Comparison of ENCODE assay signal across 24 cellular contexts in the genomic region with DNA sequence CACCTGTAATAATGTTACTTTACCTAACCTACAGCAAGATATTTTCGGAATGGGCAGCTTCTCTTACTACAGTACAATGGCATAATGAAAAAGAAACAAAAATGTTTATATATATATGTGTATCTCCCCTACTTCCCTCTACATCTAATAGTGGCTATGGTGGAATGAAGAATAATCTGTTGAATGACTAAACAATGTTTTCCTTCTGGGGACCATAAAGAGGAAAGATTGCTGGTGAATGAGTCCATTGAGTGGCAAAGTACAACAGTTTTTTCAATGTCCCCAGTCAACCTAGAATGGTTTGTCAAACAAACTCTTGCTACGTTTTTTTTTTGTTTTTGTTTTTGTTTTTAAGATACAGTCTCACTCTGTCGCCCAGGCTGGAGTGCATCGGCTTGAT.
"Had no signal": no experiment of that assay in that cellular context is flagged by ENCODE, and none has a peak within 500 bp of the region (broad histone marks: within the 10 kb centered on the region; RNA-seq: fewer than 3 reads in every experiment).

No MANE protein-coding gene starts in this region.

- H3K9me3 ChIP-seq: colonic mucosa, esophagus muscularis mucosa, esophagus squamous epithelium, gastrocnemius medialis, gastroesophageal sphincter, heart left ventricle, heart right ventricle had no signal

- DNase-seq: colonic mucosa; cortex of kidney; dermis blood vessel endothelial cell; dorsolateral prefrontal cortex; effector CD4-positive, alpha-beta T cell; effector CD8-positive, alpha-beta T cell; effector memory CD4-positive, alpha-beta T cell; effector memory CD8-positive, alpha-beta T cell; endodermal cell; erythroblast; esophagus squamous epithelium; foreskin fibroblast; foreskin keratinocyte; foreskin melanocyte; gastrocnemius medialis; glutamatergic neuron; head of caudate nucleus; heart left ventricle; heart right ventricle had no signal

- H3K27me3 ChIP-seq: colonic mucosa, dorsolateral prefrontal cortex, esophagus muscularis mucosa, esophagus squamous epithelium, foreskin keratinocyte, gastrocnemius medialis, gastroesophageal sphincter, heart left ventricle, heart right ventricle had no signal

- ATAC-seq: effector memory CD8-positive, alpha-beta T cell; esophagus mucosa; foreskin keratinocyte; gastrocnemius medialis; gastroesophageal sphincter; heart left ventricle; heart right ventricle had no signal

- H3K4me1 ChIP-seq: colonic mucosa, esophagus muscularis mucosa, esophagus squamous epithelium, foreskin keratinocyte, gastrocnemius medialis, gastroesophageal sphincter, heart left ventricle, heart right ventricle had no signal

- H3K4me3 ChIP-seq: colonic mucosa, coronary artery, dorsolateral prefrontal cortex, esophagus muscularis mucosa, esophagus squamous epithelium, gastrocnemius medialis, gastroesophageal sphincter, heart left ventricle, heart right ventricle had no signal

- H3K27ac ChIP-seq: colonic mucosa, coronary artery, dorsolateral prefrontal cortex, epithelial cell of prostate, esophagus muscularis mucosa, esophagus squamous epithelium, foreskin keratinocyte, gastrocnemius medialis, gastroesophageal sphincter, heart left ventricle, heart right ventricle had no signal
